ENCODE assay signal across 8 cellular contexts in the genomic region with DNA sequence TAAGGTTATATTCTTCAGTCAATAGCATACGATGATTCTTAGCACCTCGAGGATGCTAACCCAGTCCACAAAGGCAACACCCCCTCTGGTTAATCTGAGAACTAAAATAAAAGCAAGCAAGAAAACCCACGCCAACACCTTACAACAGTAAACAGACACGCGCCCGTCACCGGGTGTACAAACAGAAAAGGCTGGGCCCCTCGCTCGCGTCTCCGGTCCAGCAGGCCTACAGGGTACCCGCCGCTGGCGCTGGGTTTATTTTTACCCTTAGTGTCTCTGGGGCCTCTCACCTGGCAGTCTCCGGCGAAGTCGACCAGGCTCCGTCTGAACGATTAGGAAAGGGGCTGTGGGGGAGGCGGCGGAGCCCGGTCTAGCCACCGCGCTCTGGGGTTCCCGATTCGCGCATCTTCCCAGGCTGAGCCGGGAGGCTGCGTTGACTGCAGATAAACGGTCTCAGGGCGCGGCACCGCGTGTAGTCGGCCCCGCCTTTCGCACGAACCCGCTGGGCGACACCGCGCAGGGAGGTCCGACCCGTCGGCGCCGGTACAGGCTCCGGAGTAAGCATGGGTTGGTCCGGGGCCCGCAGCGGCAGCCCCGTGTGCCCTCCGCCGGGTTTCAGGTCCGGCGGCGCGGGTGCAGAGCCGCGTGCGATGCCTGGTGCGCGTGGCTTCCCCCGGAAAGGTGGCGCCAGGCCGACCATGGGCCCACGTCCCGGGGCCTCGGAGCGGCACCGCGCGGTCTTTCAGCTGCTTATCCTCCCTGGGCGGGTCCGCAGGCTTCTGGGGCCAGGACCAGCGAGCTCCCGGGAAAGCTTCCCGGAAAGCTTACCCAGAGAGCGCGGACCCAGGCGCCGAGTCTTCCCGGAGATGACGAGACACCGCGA. TPM values are rescaled to one million over a fixed set of nuclear protein-coding genes. Genes with fewer than 3 reads are reported as not detected.
DNase-seq lines count a peak whose midpoint lies in the region; ATAC-seq lines count a peak whose summit lies in the region.

A gene with protein sequence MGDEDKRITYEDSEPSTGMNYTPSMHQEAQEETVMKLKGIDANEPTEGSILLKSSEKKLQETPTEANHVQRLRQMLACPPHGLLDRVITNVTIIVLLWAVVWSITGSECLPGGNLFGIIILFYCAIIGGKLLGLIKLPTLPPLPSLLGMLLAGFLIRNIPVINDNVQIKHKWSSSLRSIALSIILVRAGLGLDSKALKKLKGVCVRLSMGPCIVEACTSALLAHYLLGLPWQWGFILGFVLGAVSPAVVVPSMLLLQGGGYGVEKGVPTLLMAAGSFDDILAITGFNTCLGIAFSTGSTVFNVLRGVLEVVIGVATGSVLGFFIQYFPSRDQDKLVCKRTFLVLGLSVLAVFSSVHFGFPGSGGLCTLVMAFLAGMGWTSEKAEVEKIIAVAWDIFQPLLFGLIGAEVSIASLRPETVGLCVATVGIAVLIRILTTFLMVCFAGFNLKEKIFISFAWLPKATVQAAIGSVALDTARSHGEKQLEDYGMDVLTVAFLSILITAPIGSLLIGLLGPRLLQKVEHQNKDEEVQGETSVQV (minus strand): TSS at position 868 of the 883 bp plus-strand sequence. CDS start 9,211 bp downstream, outside the sequence.

- H3K27me3 ChIP-seq in CD4-positive, CD25-positive, alpha-beta regulatory T cell (ENCODE audit: control insufficient read depth, insufficient read depth, low read length), result no peaks in the 10 kb centered on the region

- H3K27ac Mint-ChIP-seq in CD4-positive, CD25-positive, alpha-beta regulatory T cell, result peak within 1 kb of the TSS; percentile 93 to 99 (median 99)
- H3K27ac Mint-ChIP-seq in activated T-helper 17 cell treated with anti-CD3 and anti-CD28 coated beads, Interleukin-2, amount 50 U/mL, for 72 hours, result peak within 1 kb of the TSS; percentile 95
- peak within 1 kb of the TSS; percentile 95 to 97 for H3K27ac Mint-ChIP-seq in natural killer cell treated with Interleukin-12 subunit alpha and Interleukin-12 subunit beta and Interleukin-15 and Interleukin-18, amount 100 ng/mL, for 72 hours

- peak within 1 kb of the TSS; percentile 87 for H3K4me3 ChIP-seq in CD4-positive, CD25-positive, alpha-beta regulatory T cell (ENCODE audit: low read depth, low read length)

- H3K36me3 Mint-ChIP-seq in CD4-positive, CD25-positive, alpha-beta regulatory T cell, result no peaks in the 10 kb centered on the region
- H3K36me3 Mint-ChIP-seq in activated T-helper 17 cell treated with anti-CD3 and anti-CD28 coated beads, Interleukin-2, amount 50 U/mL, for 72 hours (ENCODE audit: low read depth), result peaks cover 37% of the 10 kb centered on the region
- peaks cover 4% of the 10 kb centered on the region for H3K36me3 Mint-ChIP-seq in natural killer cell treated with Interleukin-12 subunit alpha and Interleukin-12 subunit beta and Interleukin-15 and Interleukin-18, amount 100 ng/mL, for 72 hours

- no peaks in the 10 kb centered on the region for H3K9me3 Mint-ChIP-seq in CD4-positive, CD25-positive, alpha-beta regulatory T cell
- H3K9me3 Mint-ChIP-seq in activated T-helper 17 cell treated with anti-CD3 and anti-CD28 coated beads, Interleukin-2, amount 50 U/mL, for 72 hours, result no peaks in the 10 kb centered on the region
- H3K9me3 Mint-ChIP-seq in natural killer cell treated with Interleukin-12 subunit alpha and Interleukin-12 subunit beta and Interleukin-15 and Interleukin-18, amount 100 ng/mL, for 72 hours, result no peaks in the 10 kb centered on the region

- H3K27me3 Mint-ChIP-seq in CD4-positive, CD25-positive, alpha-beta regulatory T cell, result no peaks in the 10 kb centered on the region
- no peaks in the 10 kb centered on the region for H3K27me3 Mint-ChIP-seq in activated T-helper 17 cell treated with anti-CD3 and anti-CD28 coated beads, Interleukin-2, amount 50 U/mL, for 72 hours
- no peaks in the 10 kb centered on the region for H3K27me3 Mint-ChIP-seq in natural killer cell treated with Interleukin-12 subunit alpha and Interleukin-12 subunit beta and Interleukin-15 and Interleukin-18, amount 100 ng/mL, for 72 hours

- H3K4me1 Mint-ChIP-seq in CD4-positive, CD25-positive, alpha-beta regulatory T cell, result peaks cover 23 to 56% (median 38%) of the 10 kb centered on the region in 4 donors
- peaks cover 12% of the 10 kb centered on the region for H3K4me1 Mint-ChIP-seq in activated T-helper 17 cell treated with anti-CD3 and anti-CD28 coated beads, Interleukin-2, amount 50 U/mL, for 72 hours
- H3K4me1 Mint-ChIP-seq in natural killer cell treated with Interleukin-12 subunit alpha and Interleukin-12 subunit beta and Interleukin-15 and Interleukin-18, amount 100 ng/mL, for 72 hours (ENCODE audit: low read depth in 2 of 2), result peaks cover 20 to 27% of the 10 kb centered on the region in 2 donors

- peak within 1 kb of the TSS; percentile 92 to 99 (median 98) for H3K4me3 Mint-ChIP-seq in CD4-positive, CD25-positive, alpha-beta regulatory T cell
- peak within 1 kb of the TSS; percentile 89 for H3K4me3 Mint-ChIP-seq in activated T-helper 17 cell treated with anti-CD3 and anti-CD28 coated beads, Interleukin-2, amount 50 U/mL, for 72 hours
- peak within 1 kb of the TSS; percentile 94 for H3K4me3 Mint-ChIP-seq in natural killer cell treated with Interleukin-12 subunit alpha and Interleukin-12 subunit beta and Interleukin-15 and Interleukin-18, amount 100 ng/mL, for 72 hours

- H3K4me1 ChIP-seq in CD4-positive, CD25-positive, alpha-beta regulatory T cell (ENCODE audit: control insufficient read depth, insufficient read depth, low read length, poor library complexity, severe bottlenecking), result peaks cover 27% of the 10 kb centered on the region

- H3K9me3 ChIP-seq in CD4-positive, CD25-positive, alpha-beta regulatory T cell (ENCODE audit: control insufficient read depth in 2 of 2, low read length in 2 of 2), result no peaks in the 10 kb centered on the region

- H3K36me3 ChIP-seq in CD4-positive, CD25-positive, alpha-beta regulatory T cell (ENCODE audit: control insufficient read depth, insufficient read depth, low read length), result no peaks in the 10 kb centered on the region

- peak within 1 kb of the TSS; percentile 82 for H3K27ac ChIP-seq in CD4-positive, CD25-positive, alpha-beta regulatory T cell (ENCODE audit: insufficient read depth, low read length, poor library complexity, severe bottlenecking)

- ATAC-seq in CD4-positive, CD25-positive, alpha-beta regulatory T cell (ENCODE audit: low read depth in 2 of 2), result peak; percentile 73 to 78
- ATAC-seq in HG03457 (IDR thresholded peaks at IDR 0.05; ENCODE audit: unreplicated experiment), result peak; percentile 50
- ATAC-seq in activated T-helper 17 cell treated with anti-CD3 and anti-CD28 coated beads, Interleukin-2, amount 50 U/mL, for 72 hours (replicated peaks), result peak; percentile 80
- ATAC-seq in natural killer cell treated with Interleukin-12 subunit alpha and Interleukin-12 subunit beta and Interleukin-15 and Interleukin-18, amount 100 ng/mL, for 72 hours, result peak; percentile 83 to 88

- peak; percentile 39 to 82 (median 76) for DNase-seq in CD4-positive, CD25-positive, alpha-beta regulatory T cell
- DNase-seq in GM19240 (ENCODE audit: insufficient read length, low spot score) (peak; percentile 14), RKO (ENCODE audit: low spot score) (peak; percentile 74), fibroblast of peridontal ligament (ENCODE audit: extremely low read depth) (peak; percentile 69)
- DNase-seq in natural killer cell treated with Interleukin-12 subunit alpha and Interleukin-12 subunit beta and Interleukin-15 and Interleukin-18, amount 100 ng/mL, for 72 hours (ENCODE audit: low spot score), result peak; percentile 74
- peak; percentile 67 for DNase-seq in stimulated activated naive CD4-positive, alpha-beta T cell treated with Interleukin-2 at 50 U/mL for 16 hours (lab: John Stamatoyannopoulos, UW)

RNA-seq across cellular contexts. Expression of the gene that starts here (rescaled TPM):
- 24.1 TPM for total RNA-seq in CD4-positive, CD25-positive, alpha-beta regulatory T cell
- 10 to 100 TPM in 3 of 4 donors, 1 to 10 TPM in 1; 9.7 to 17.7 (median 13.1) TPM for polyA plus RNA-seq in CD4-positive, CD25-positive, alpha-beta regulatory T cell
- total RNA-seq in activated T-helper 17 cell treated with anti-CD3 and anti-CD28 coated beads, Interleukin-2, amount 50 U/mL, for 72 hours, result 10 to 100 TPM; 26.0 to 36.5 TPM
- 10 to 100 TPM; 19.6 to 46.6 TPM for total RNA-seq in natural killer cell treated with Interleukin-12 subunit alpha and Interleukin-12 subunit beta and Interleukin-15 and Interleukin-18, amount 100 ng/mL, for 72 hours

Comparison
In these comparisons a context has a peak if more than half of its experiments do, and no peak if none do; other contexts are left out.
1. Peak in every context shown above with its lines: DNase-seq, ATAC-seq, H3K4me3 ChIP-seq and H3K27ac ChIP-seq.
2. DNase-seq: peak in every context shown above with its lines; median percentile 76 in CD4-positive, CD25-positive, alpha-beta regulatory T cell; 74 in RKO; 74 in natural killer cell treated with Interleukin-12 subunit alpha and Interleukin-12 subunit beta and Interleukin-15 and Interleukin-18, amount 100 ng/mL, for 72 hours; 69 in fibroblast of peridontal ligament; 67 in stimulated activated naive CD4-positive, alpha-beta T cell treated with Interleukin-2 at 50 U/mL for 16 hours; 14 in GM19240.